In the genomic region with DNA sequence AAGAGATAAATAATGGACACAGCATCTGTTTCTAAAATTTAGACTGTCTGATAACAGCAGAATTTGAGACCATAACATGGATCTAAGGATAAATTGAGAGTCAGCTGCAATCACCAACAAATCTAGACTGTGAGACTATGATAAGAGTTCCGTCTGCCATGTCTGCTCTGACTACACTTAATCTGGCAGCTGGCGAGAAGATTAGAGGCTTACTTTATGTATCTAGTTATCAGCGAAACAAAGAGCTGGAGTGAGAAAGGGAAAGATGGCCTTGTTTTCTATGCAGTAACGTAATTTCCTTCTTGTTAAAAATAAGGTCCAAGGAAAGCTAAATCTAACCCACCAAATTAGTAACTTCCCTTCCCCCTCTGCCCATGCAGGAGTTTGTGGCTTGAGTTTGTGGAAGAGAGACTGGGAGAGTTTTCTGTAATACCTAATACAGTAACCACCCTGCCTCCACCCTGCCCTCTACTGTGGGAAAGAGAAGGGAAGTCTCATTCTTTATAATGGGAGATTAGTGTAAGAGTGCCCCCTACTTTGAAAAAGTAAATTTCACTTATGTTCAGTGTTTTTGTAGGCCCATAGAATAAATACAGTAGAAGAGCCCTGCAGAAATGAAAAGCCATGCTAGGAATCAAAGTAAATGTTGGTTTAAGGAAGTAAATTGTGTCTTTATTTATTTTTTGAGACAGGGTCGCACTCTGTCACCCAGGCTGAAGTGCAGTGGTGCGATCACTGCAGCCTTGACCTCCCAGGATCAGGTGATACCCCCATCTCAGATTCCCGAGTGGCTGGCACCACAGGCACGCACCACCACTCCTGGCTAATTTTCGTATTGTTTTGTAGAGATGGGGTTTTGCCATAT, we compare ENCODE assay signal across 8 cellular contexts. TPM values are rescaled to one million over a fixed set of nuclear protein-coding genes. Genes with fewer than 3 reads are reported as not detected.
DNase-seq lines count a peak whose midpoint lies in the region; ATAC-seq and TF ChIP-seq lines count a peak whose summit lies in the region.

No MANE protein-coding gene starts in this region.

- H3K4me1 ChIP-seq in gastroesophageal sphincter, result peaks cover 0 to 41% (median 4%) of the 10 kb centered on the region in 3 donors

- no peaks in the 10 kb centered on the region for H3K9me3 ChIP-seq in gastroesophageal sphincter

- H3K27ac ChIP-seq in gastroesophageal sphincter, result no peak overlapping the region

- no peaks in the 10 kb centered on the region for H3K27me3 ChIP-seq in gastroesophageal sphincter

- H3K9me3 Mint-ChIP-seq in activated CD4-positive, alpha-beta T cell treated with anti-CD3 and anti-CD28 coated beads, Interleukin-2, amount 10 ng/mL, durations not matched to agents 7 days and 5 days, result no peaks in the 10 kb centered on the region

- no peaks in the 10 kb centered on the region for H3K36me3 ChIP-seq in gastroesophageal sphincter

- TF ChIP-seq CTCF in gastroesophageal sphincter (IDR thresholded peaks at IDR 0.05), result peak in 3 of 4 experiments; percentile 51 to 60 (median 58)

- H3K27ac Mint-ChIP-seq in activated CD4-positive, alpha-beta T cell treated with anti-CD3 and anti-CD28 coated beads, Interleukin-2, amount 10 ng/mL, durations not matched to agents 7 days and 5 days, result no peak overlapping the region

- no peak overlapping the region for H3K4me3 ChIP-seq in gastroesophageal sphincter

- WGBS in gastroesophageal sphincter (ENCODE audit: low coverage in 1 of 2), 2 donors, result 88 to 94% methylated on average over 3 to 9 of the region's 9 CpGs

- no peaks in the 10 kb centered on the region for H3K27me3 Mint-ChIP-seq in activated CD4-positive, alpha-beta T cell treated with anti-CD3 and anti-CD28 coated beads, Interleukin-2, amount 10 ng/mL, durations not matched to agents 7 days and 5 days

- POLR2A ChIA-PET in activated CD4-positive, alpha-beta T cell treated with anti-CD3 and anti-CD28 coated beads, Interleukin-2, amount 10 ng/mL, durations not matched to agents 7 days and 5 days (lab: Charles Lee), result interaction anchor here (0.6 kb wide), 1 partner anchor 91 kb away, joined by 4 read pairs; no protein-coding TSS in a partner anchor

- H3K36me3 Mint-ChIP-seq in activated CD4-positive, alpha-beta T cell treated with anti-CD3 and anti-CD28 coated beads, Interleukin-2, amount 10 ng/mL, durations not matched to agents 7 days and 5 days (ENCODE audit: low read depth), result peaks cover 19% of the 10 kb centered on the region

- CTCF ChIA-PET in activated CD4-positive, alpha-beta T cell treated with anti-CD3 and anti-CD28 coated beads, Interleukin-2, amount 10 ng/mL, durations not matched to agents 7 days and 5 days (lab: Charles Lee), result interaction anchor here (0.9 to 1.9 kb wide), 2 partner anchors 99 to 101 kb away, joined by 3 to 5 read pairs; no protein-coding TSS in a partner anchor

- peaks cover 61% of the 10 kb centered on the region for H3K4me1 Mint-ChIP-seq in activated CD4-positive, alpha-beta T cell treated with anti-CD3 and anti-CD28 coated beads, Interleukin-2, amount 10 ng/mL, durations not matched to agents 7 days and 5 days

- DNase-seq in COLO668 (lab: John Stamatoyannopoulos, UW; ENCODE audit: unreplicated experiment) (peak; percentile 40), NCI-H1694 treated with DMSO at 0.1 percent for 48 hours (lab: John Stamatoyannopoulos, UW) (peak; percentile 66), pons (ENCODE audit: low spot score) (peak; percentile 82)
- DNase-seq in activated CD4-positive, alpha-beta T cell treated with anti-CD3 and anti-CD28 coated beads, Interleukin-2, amount 10 ng/mL, durations not matched to agents 7 days and 5 days, result peak; percentile 55

- peak; percentile 59 for ATAC-seq in GM19372 (IDR thresholded peaks at IDR 0.05; ENCODE audit: low read depth, unreplicated experiment)
- ATAC-seq in gastroesophageal sphincter, result no peak
- no peak for ATAC-seq in HG03469 (IDR thresholded peaks at IDR 0.05; ENCODE audit: unreplicated experiment)
- ATAC-seq in GM19328 (IDR thresholded peaks at IDR 0.05; ENCODE audit: unreplicated experiment), result no peak

- no peak for TF ChIP-seq POLR2A in gastroesophageal sphincter (IDR thresholded peaks at IDR 0.05)

- H3K4me3 Mint-ChIP-seq in activated CD4-positive, alpha-beta T cell treated with anti-CD3 and anti-CD28 coated beads, Interleukin-2, amount 10 ng/mL, durations not matched to agents 7 days and 5 days, result no peak overlapping the region

- TF ChIP-seq EP300 in gastroesophageal sphincter (IDR thresholded peaks at IDR 0.05), result no peak

RNA-seq across cellular contexts. Expression of gene EML4, which starts 27.5 kb away (rescaled TPM):
- total RNA-seq in activated CD4-positive, alpha-beta T cell treated with anti-CD3 and anti-CD28 coated beads, Interleukin-2, amount 10 ng/mL, durations not matched to agents 7 days and 5 days, result 10 to 100 TPM; 93.8 to 99.6 TPM
- total RNA-seq in gastroesophageal sphincter, result 10 to 100 TPM; 18.5 to 31.4 (median 23.7) TPM
